In genomic region chr16:1610071-1610840, GRCh38 we compare ENCODE assay signal across 8 cellular contexts. TPM values are rescaled to one million over a fixed set of nuclear protein-coding genes. Genes with fewer than 3 reads are reported as not detected.
DNase-seq lines count a peak whose midpoint lies in the region; ATAC-seq and TF ChIP-seq lines count a peak whose summit lies in the region.

No MANE protein-coding gene starts in this region.

- peaks cover 10% of the 10 kb centered on the region for H3K36me3 Mint-ChIP-seq in neural progenitor cell

- peaks cover 4% of the 10 kb centered on the region for H3K27me3 Mint-ChIP-seq in neural progenitor cell (ENCODE audit: insufficient read depth, low read depth)
- H3K27me3 Mint-ChIP-seq in stimulated activated naive CD8-positive, alpha-beta T cell treated with anti-CD3 and anti-CD28 coated beads, Interleukin-15, amount 100 ng/mL, for 72 hours = no peaks in the 10 kb centered on the region

- H3K27ac ChIP-seq in neural progenitor cell = peak overlapping the region; percentile 20

- peak overlapping the region; percentile 93 for H3K4me2 ChIP-seq in neural progenitor cell

- H3K27me3 ChIP-seq in neural progenitor cell = peaks cover 16% of the 10 kb centered on the region

- H3K9me3 ChIP-seq in neural progenitor cell (ENCODE audit: low read depth) = no peaks in the 10 kb centered on the region

- peaks cover 33% of the 10 kb centered on the region for H3F3A ChIP-seq in neural progenitor cell (ENCODE audit: low read depth)

- peak; percentile 38 for ATAC-seq in GM21576 (IDR thresholded peaks at IDR 0.05; ENCODE audit: unreplicated experiment)
- ATAC-seq in stimulated activated naive CD8-positive, alpha-beta T cell treated with anti-CD3 and anti-CD28 coated beads, Interleukin-15, amount 100 ng/mL, for 72 hours = peak; percentile 54

- no peaks in the 10 kb centered on the region for H3K9me3 Mint-ChIP-seq in neural progenitor cell
- no peaks in the 10 kb centered on the region for H3K9me3 Mint-ChIP-seq in stimulated activated naive CD8-positive, alpha-beta T cell treated with anti-CD3 and anti-CD28 coated beads, Interleukin-15, amount 100 ng/mL, for 72 hours

- peak; percentile 93 for DNase-seq in COLO829 (ENCODE audit: low spot score)
- peak; percentile 86 for DNase-seq in M059J (ENCODE audit: low read depth)
- DNase-seq in SK-N-DZ (ENCODE audit: low spot score) = peak; percentile 90
- peak; percentile 92 for DNase-seq in activated naive CD4-positive, alpha-beta T cell treated with Interleukin-2 at 50 U/mL for 16 hours
- DNase-seq in foreskin melanocyte = peak; percentile 45
- DNase-seq in neural progenitor cell (ENCODE audit: low spot score) = peak; percentile 98
- DNase-seq in stimulated activated naive CD8-positive, alpha-beta T cell treated with anti-CD3 and anti-CD28 coated beads, Interleukin-15, amount 100 ng/mL, for 72 hours = peak; percentile 90 to 91

- peak overlapping the region; percentile 58 for H3K4me3 ChIP-seq in neural progenitor cell

- peak overlapping the region; percentile 76 for H3K27ac Mint-ChIP-seq in neural progenitor cell
- H3K27ac Mint-ChIP-seq in stimulated activated naive CD8-positive, alpha-beta T cell treated with anti-CD3 and anti-CD28 coated beads, Interleukin-15, amount 100 ng/mL, for 72 hours = peak overlapping the region; percentile 98

- H2AFZ ChIP-seq in neural progenitor cell (replicated peaks) = peak overlapping the region; percentile 35

- H3K36me3 ChIP-seq in neural progenitor cell = no peaks in the 10 kb centered on the region

- peak overlapping the region; percentile 42 for H3K9ac ChIP-seq in neural progenitor cell

- peak overlapping the region; percentile 97 for H3K4me3 Mint-ChIP-seq in neural progenitor cell
- peak overlapping the region; percentile 93 to 96 for H3K4me3 Mint-ChIP-seq in stimulated activated naive CD8-positive, alpha-beta T cell treated with anti-CD3 and anti-CD28 coated beads, Interleukin-15, amount 100 ng/mL, for 72 hours

- peaks cover 24% of the 10 kb centered on the region for H3K4me1 Mint-ChIP-seq in neural progenitor cell
- H3K4me1 Mint-ChIP-seq in stimulated activated naive CD8-positive, alpha-beta T cell treated with anti-CD3 and anti-CD28 coated beads, Interleukin-15, amount 100 ng/mL, for 72 hours = peaks cover 38% of the 10 kb centered on the region

- peaks cover 17% of the 10 kb centered on the region for H3K4me1 ChIP-seq in neural progenitor cell

- H4K20me1 ChIP-seq in neural progenitor cell (ENCODE audit: low read depth) = peaks cover 13% of the 10 kb centered on the region

- peaks cover 44% of the 10 kb centered on the region for H3K79me2 ChIP-seq in neural progenitor cell (ENCODE audit: low read depth)

- peak; percentile 13 for TF ChIP-seq CTCF in neural progenitor cell (IDR thresholded peaks at IDR 0.05)

RNA-seq across cellular contexts. Expression of gene IFT140, which starts 1.6 kb away (rescaled TPM):
- total RNA-seq in M059J (2014; rRNA removed; shearing (Covaris generic)) = 11.2 and 11.7 TPM in 2 replicates
- 19.4 and 20.2 TPM in 2 replicates for polyA plus RNA-seq in SK-N-DZ (2014; cell fraction: cytosol; rRNA removed)
- 65.1 and 70.0 TPM in 2 replicates for polyA plus RNA-seq in SK-N-DZ (2014; cell fraction: nucleus; rRNA removed)
- total RNA-seq in neural progenitor cell (ENCODE audit: low replicate concordance) = 33.8 and 64.4 TPM in 2 replicates

RNA-seq across cellular contexts. Expression of gene CRAMP1, which starts 1.9 kb away (rescaled TPM):
- total RNA-seq in M059J (2014; rRNA removed; shearing (Covaris generic)) = 4.9 and 5.9 TPM in 2 replicates
- polyA plus RNA-seq in SK-N-DZ (2014; cell fraction: cytosol; rRNA removed) = 11.1 and 11.8 TPM in 2 replicates
- 15.2 and 27.4 TPM in 2 replicates for polyA plus RNA-seq in SK-N-DZ (2014; cell fraction: nucleus; rRNA removed)
- total RNA-seq in neural progenitor cell (ENCODE audit: low replicate concordance) = 11.7 and 19.5 TPM in 2 replicates

Comparison
In these comparisons a context has a peak if more than half of its experiments do, and no peak if none do; other contexts are left out.
1. Peak in every context shown above with its lines: DNase-seq, ATAC-seq, H3K4me3 ChIP-seq and H3K27ac ChIP-seq.
2. DNase-seq: peak in every context shown above with its lines; median percentile 98 in neural progenitor cell; 93 in COLO829; 92 in activated naive CD4-positive, alpha-beta T cell treated with Interleukin-2 at 50 U/mL for 16 hours; 90 in stimulated activated naive CD8-positive, alpha-beta T cell treated with anti-CD3 and anti-CD28 coated beads, Interleukin-15, amount 100 ng/mL, for 72 hours; 90 in SK-N-DZ; 86 in M059J; 45 in foreskin melanocyte.